Comparison of ENCODE assay signal across 8 cellular contexts in the genomic region with DNA sequence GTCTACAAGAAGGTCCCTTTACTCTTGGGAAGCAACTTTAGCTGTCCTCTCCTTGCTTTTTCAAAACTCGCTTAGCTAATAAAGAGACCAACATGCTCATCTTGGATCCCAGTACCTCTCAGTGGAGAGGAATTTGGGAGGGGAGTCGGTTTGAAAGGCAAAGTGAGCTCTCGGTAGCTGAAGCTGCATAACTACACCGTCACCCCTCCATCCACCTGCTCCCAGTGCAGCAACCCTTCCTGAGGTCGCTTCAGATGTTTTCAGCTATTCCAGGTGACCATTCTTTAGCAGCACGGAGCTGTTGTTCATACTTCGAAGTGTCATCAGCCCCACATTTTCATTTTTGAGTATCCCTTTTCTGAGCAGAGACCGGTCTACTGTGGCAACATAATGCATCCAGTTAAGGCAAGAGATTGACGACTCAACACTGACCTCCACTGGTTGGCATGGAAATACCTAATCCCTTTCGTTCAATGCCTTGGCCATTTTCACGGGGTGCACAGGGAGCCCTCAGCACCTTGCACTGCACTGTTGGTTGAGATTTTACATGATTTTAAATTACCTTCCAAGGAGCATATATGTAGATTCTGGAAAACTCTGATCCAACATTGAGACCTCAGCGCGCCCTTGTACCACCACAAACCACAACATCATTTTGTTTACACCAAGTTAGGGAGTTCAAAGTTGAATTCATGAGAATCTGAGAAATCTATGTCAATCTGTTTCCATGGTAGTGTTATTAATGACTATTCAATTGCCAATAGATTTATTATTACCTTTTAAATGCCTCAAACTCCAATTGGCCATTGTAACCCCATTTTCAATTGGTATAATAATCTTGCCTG. TPM values are rescaled to one million over a fixed set of nuclear protein-coding genes. Genes with fewer than 3 reads are reported as not detected.
DNase-seq lines count a peak whose midpoint lies in the region; ATAC-seq and TF ChIP-seq lines count a peak whose summit lies in the region.

No MANE protein-coding gene starts in this region.

- peak; percentile 80 for TF ChIP-seq CTCF in AG09309 (IDR thresholded peaks at IDR 0.05; ENCODE audit: control insufficient read depth, insufficient read depth, low read depth, low read length, missing control alignments)

- peak; percentile 83 for ATAC-seq in GM18870 (IDR thresholded peaks at IDR 0.05; ENCODE audit: unreplicated experiment)
- ATAC-seq in HG03139 (IDR thresholded peaks at IDR 0.05; ENCODE audit: unreplicated experiment) = peak; percentile 83

- DNase-seq in AG09309 (ENCODE audit: low read depth) (peak; percentile 49), NCI-H2171 (lab: John Stamatoyannopoulos, UW) (peak; percentile 1), cerebellum (ENCODE audit: low spot score) (peak; percentile 73), kidney tubule cell (ENCODE audit: low spot score) (peak; percentile 70)
- peak; percentile 58 for DNase-seq in activated CD4-positive, CD25-positive, alpha-beta regulatory T cell treated with anti-CD3 and anti-CD28 coated beads, Interleukin-2, amount 50 U/mL, for 72 hours
- DNase-seq in stimulated activated CD4-positive, alpha-beta T cell treated with anti-CD3 and anti-CD28 coated beads, Interleukin-4, amount 100 ng/mL, for 1 hour = peak; percentile 43

- H3K4me3 ChIP-seq in AG09309 (ENCODE audit: control insufficient read depth, low read depth, low read length) = no peak overlapping the region

RNA-seq across cellular contexts. Expression of gene DLEU7, which starts 42.2 kb away (rescaled TPM):
- 8.6 TPM for total RNA-seq in cerebellum

Comparison
In these comparisons a context has a peak if more than half of its experiments do, and no peak if none do; other contexts are left out.
1. DNase-seq: peak in every context shown above with its lines; median percentile 73 in cerebellum; 70 in kidney tubule cell; 58 in activated CD4-positive, CD25-positive, alpha-beta regulatory T cell treated with anti-CD3 and anti-CD28 coated beads, Interleukin-2, amount 50 U/mL, for 72 hours; 49 in AG09309; 43 in stimulated activated CD4-positive, alpha-beta T cell treated with anti-CD3 and anti-CD28 coated beads, Interleukin-4, amount 100 ng/mL, for 1 hour; 1 in NCI-H2171.